ENCODE assay signal across 22 cellular contexts in the genomic region with DNA sequence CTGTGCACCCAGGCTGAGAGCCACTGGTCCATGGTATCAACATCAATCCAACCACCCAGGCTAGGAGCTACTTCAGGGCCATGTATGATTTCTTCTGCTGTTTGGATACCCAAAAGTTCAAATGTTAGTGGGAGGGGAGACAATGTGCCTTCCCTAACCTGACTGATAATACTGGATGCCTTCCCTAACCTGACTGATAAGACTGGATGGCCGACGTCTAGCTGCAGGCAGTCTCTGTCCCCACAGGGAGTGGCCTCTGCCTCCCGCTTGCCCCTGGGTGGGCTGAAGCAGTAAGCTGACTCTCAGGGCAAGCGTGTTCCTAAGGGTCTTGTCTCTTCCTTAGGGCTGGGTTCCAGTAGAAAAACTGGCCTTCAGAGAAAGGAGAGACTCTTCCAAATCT.
"Had no signal": no experiment of that assay in that cellular context is flagged by ENCODE, and none has a peak within 500 bp of the region (broad histone marks: within the 10 kb centered on the region; RNA-seq: fewer than 3 reads in every experiment).

No MANE protein-coding gene starts in this region.

- DNase-seq: IMR-90, Kasumi-1, MM.1S, NCI-H1048, NCI-H1105, NCI-H1417, NCI-H146, NCI-H1694 treated with DMSO at 0.1 percent for 48 hours, NCI-H1930, NCI-H2081, NCI-H2107, NCI-H2227 treated with DMSO at 0.1 percent for 48 hours, NCI-H524, NCI-H526 treated with DMSO at 0.1 percent for 48 hours, NCI-H748 treated with DMSO at 0.1 percent for 48 hours, Right ventricle myocardium superior, RPMI8226, SIG-M5 had no signal

- H3K27me3 ChIP-seq: SJSA1 had no signal

- H3K9me3 ChIP-seq: SJSA1 had no signal

- H3K9ac ChIP-seq: KMS-11 had no signal

- H3K4me1 ChIP-seq: SJSA1 had no signal

- H3K4me3 ChIP-seq: SJSA1, SK-N-MC had no signal

- ATAC-seq: HepG2 had no signal

- H3K27ac ChIP-seq: KMS-11, SJSA1, SK-N-MC had no signal
